ENCODE assay signal across 26 cellular contexts in the genomic region with DNA sequence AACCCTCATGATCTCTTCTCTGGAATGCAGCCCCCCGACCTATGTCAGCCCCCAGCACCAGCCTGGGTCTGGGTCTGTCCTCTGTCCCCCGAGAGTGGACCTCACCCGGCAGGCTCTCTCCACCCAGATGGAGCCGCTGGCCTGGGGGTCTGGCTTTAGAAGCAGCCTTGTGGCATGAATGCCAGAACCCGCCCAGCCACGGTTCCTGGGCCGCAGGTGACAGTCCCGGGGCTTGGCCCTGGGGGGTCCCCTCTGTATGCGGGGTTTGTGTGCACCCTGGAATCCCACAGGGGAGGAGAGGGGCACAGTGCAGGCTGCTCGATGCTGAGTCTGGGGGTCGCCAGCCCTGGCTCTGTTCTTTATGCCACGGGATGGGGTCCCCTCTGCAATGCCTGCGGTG.
"Had no signal": no experiment of that assay in that cellular context is flagged by ENCODE, and none has a peak within 500 bp of the region (broad histone marks: within the 10 kb centered on the region; RNA-seq: fewer than 3 reads in every experiment).

No MANE protein-coding gene starts in this region.

- H3K36me3 Mint-ChIP-seq: naive B cell; naive thymus-derived CD8-positive, alpha-beta T cell; neural progenitor cell; stimulated activated naive B cell treated with anti-CD40 and anti-IgM and Interleukin-4, amounts not matched to agents 10 μg/mL and 1 μg/mL and 100 μg/mL, for 72 hours had no signal

- H3K27me3 Mint-ChIP-seq: progenitor cell of endocrine pancreas had no signal

- H3K27ac ChIP-seq: neural progenitor cell, ovary, parathyroid adenoma, psoas muscle, right lobe of liver, sigmoid colon, stomach, tibial nerve, upper lobe of left lung, vagina had no signal

- H3K4me3 ChIP-seq: neural progenitor cell, ovary, psoas muscle, right lobe of liver, sigmoid colon, stomach, tibial nerve, upper lobe of left lung, vagina had no signal

- ATAC-seq: naive thymus-derived CD8-positive, alpha-beta T cell; psoas muscle; right lobe of liver; stimulated activated naive B cell treated with anti-CD40 and anti-IgM and Interleukin-4, amounts not matched to agents 10 μg/mL and 1 μg/mL and 100 μg/mL, for 72 hours had no signal

- H3K4me3 Mint-ChIP-seq: naive thymus-derived CD8-positive, alpha-beta T cell; nephron; neural progenitor cell; stimulated activated naive B cell treated with anti-CD40 and anti-IgM and Interleukin-4, amounts not matched to agents 10 μg/mL and 1 μg/mL and 100 μg/mL, for 72 hours; stimulated activated naive CD8-positive, alpha-beta T cell treated with anti-CD3 and anti-CD28 coated beads, Interleukin-15, Interleukin-2, amounts not matched to agents 100 ng/mL and 50 ng/mL, for 24 hours had no signal

- H3K9me3 ChIP-seq: ovary, psoas muscle, right lobe of liver, sigmoid colon, upper lobe of left lung, vagina had no signal

- H3K27ac Mint-ChIP-seq: naive thymus-derived CD8-positive, alpha-beta T cell; neural progenitor cell; progenitor cell of endocrine pancreas; stimulated activated naive B cell treated with anti-CD40 and anti-IgM and Interleukin-4, amounts not matched to agents 10 μg/mL and 1 μg/mL and 100 μg/mL, for 72 hours; stimulated activated naive CD8-positive, alpha-beta T cell treated with anti-CD3 and anti-CD28 coated beads, Interleukin-15, Interleukin-2, amounts not matched to agents 100 ng/mL and 50 ng/mL, for 24 hours had no signal

- H3K4me1 Mint-ChIP-seq: neural progenitor cell had no signal

- H3K27me3 ChIP-seq: neural progenitor cell, ovary, right lobe of liver had no signal

- DNase-seq: naive B cell; naive thymus-derived CD8-positive, alpha-beta T cell; occipital lobe; ovary; posterior cingulate gyrus; psoas muscle; right lobe of liver; sigmoid colon; small intestine; stimulated activated CD4-positive, alpha-beta T cell treated with anti-CD3 and anti-CD28 coated beads, Interleukin-15, amount 100 ng/mL, for 24 hours; stimulated activated CD4-positive, alpha-beta T cell treated with anti-CD3 and anti-CD28 coated beads, Interleukin-2, amount 100 ng/mL, for 24 hours; stimulated activated CD4-positive, alpha-beta T cell treated with anti-CD3 and anti-CD28 coated beads, Interleukin-2, amount 100 ng/mL, for 48 hours; stimulated activated CD4-positive, alpha-beta T cell treated with anti-CD3 and anti-CD28 coated beads, Interleukin-4, amount 100 ng/mL, for 4 hours; stimulated activated CD8-positive, alpha-beta memory T cell treated with anti-CD3 and anti-CD28 coated beads, Interleukin-4, amount 100 ng/mL, for 48 hours; stimulated activated naive B cell treated with anti-CD40 and anti-IgM and Interleukin-4, amounts not matched to agents 10 μg/mL and 1 μg/mL and 100 μg/mL, for 72 hours; stimulated activated naive CD4-positive, alpha-beta T cell treated with Interleukin-2 at 50 U/mL for 16 hours; stomach; trophoblast cell had no signal

- H3K9me3 Mint-ChIP-seq: neural progenitor cell; stimulated activated naive B cell treated with anti-CD40 and anti-IgM and Interleukin-4, amounts not matched to agents 10 μg/mL and 1 μg/mL and 100 μg/mL, for 72 hours; stimulated activated naive CD8-positive, alpha-beta T cell treated with anti-CD3 and anti-CD28 coated beads, Interleukin-15, Interleukin-2, amounts not matched to agents 100 ng/mL and 50 ng/mL, for 24 hours had no signal

- H3K36me3 ChIP-seq: neural progenitor cell, ovary, right lobe of liver, sigmoid colon, stomach, tibial nerve, upper lobe of left lung, vagina had no signal

- H3K4me1 ChIP-seq: neural progenitor cell, parathyroid adenoma, psoas muscle, right lobe of liver, sigmoid colon, upper lobe of left lung, vagina had no signal
